In genomic region chr3:105997800-105998526, GRCh38 we compare ENCODE assay signal across 9 cellular contexts.
DNase-seq lines count a peak whose midpoint lies in the region; ATAC-seq and TF ChIP-seq lines count a peak whose summit lies in the region.
"Had no signal": no experiment of that assay in that cellular context is flagged by ENCODE, and none has a peak within 500 bp of the region (broad histone marks: within the 10 kb centered on the region; RNA-seq: fewer than 3 reads in every experiment).

No MANE protein-coding gene starts in this region.

- peaks cover 38% of the 10 kb centered on the region for H3K9me3 Mint-ChIP-seq in T-helper 2 cell treated with Interferon-gamma antibody and Interleukin-4, amounts not matched to agents 5 μg/mL and 100 μg/mL, for 36 hours

- peaks cover 7% of the 10 kb centered on the region for H3K36me3 Mint-ChIP-seq in T-helper 2 cell treated with Interferon-gamma antibody and Interleukin-4, amounts not matched to agents 5 μg/mL and 100 μg/mL, for 36 hours (ENCODE audit: low read depth)

- H3K4me1 Mint-ChIP-seq in T-helper 2 cell treated with Interferon-gamma antibody and Interleukin-4, amounts not matched to agents 5 μg/mL and 100 μg/mL, for 36 hours (ENCODE audit: low read depth), result peaks cover 4% of the 10 kb centered on the region

- H3K4me3 ChIP-seq in AG04449 (ENCODE audit: low read depth, low read length), result peak overlapping the region; percentile 29; the same call in 1 of the 2 replicates
- H3K4me3 ChIP-seq in kidney epithelial cell (ENCODE audit: low read depth, low read length), result no peak overlapping the region

- no peaks in the 10 kb centered on the region for H3K27me3 ChIP-seq in kidney epithelial cell (ENCODE audit: control insufficient read depth, insufficient read depth, low read length)

- H3K4me3 Mint-ChIP-seq in T-helper 2 cell treated with Interferon-gamma antibody and Interleukin-4, amounts not matched to agents 5 μg/mL and 100 μg/mL, for 36 hours, result no peak overlapping the region

- no peak for TF ChIP-seq POLR2A in GM18505 (IDR thresholded peaks at IDR 0.05; ENCODE audit: borderline replicate concordance, extremely low read depth, insufficient read depth, insufficient read length)

- TF ChIP-seq CTCF in AG04449 (IDR thresholded peaks at IDR 0.05; ENCODE audit: insufficient read depth, low read length, missing control alignments) (no peak), kidney epithelial cell (IDR thresholded peaks at IDR 0.05; ENCODE audit: insufficient read depth, low read length, poor library complexity, severe bottlenecking) (no peak)

- DNase-seq in AG04449 (ENCODE audit: low read depth, low spot score), result peak; percentile 89
- peak; percentile 52 for DNase-seq in KBM-7
- DNase-seq in amniotic stem cell (lab: John Stamatoyannopoulos, UW), result peak; percentile 35
- peak; percentile 84 for DNase-seq in kidney epithelial cell (ENCODE audit: low read depth)
- no peak for DNase-seq in T-helper 2 cell treated with Interferon-gamma antibody and Interleukin-4, amounts not matched to agents 5 μg/mL and 100 μg/mL, for 36 hours (ENCODE audit: low spot score)
- DNase-seq: NCI-H187 treated with DMSO at 0.1 percent for 48 hours had no signal

- ATAC-seq in HG03280 (IDR thresholded peaks at IDR 0.05; ENCODE audit: unreplicated experiment), result no peak
- ATAC-seq in GM18505 (IDR thresholded peaks at IDR 0.05; ENCODE audit: unreplicated experiment), result no peak
- ATAC-seq in HG02840 (IDR thresholded peaks at IDR 0.05; ENCODE audit: low FRiP score, unreplicated experiment), result no peak

- in situ Hi-C loops in KBM-7 (cut with MboI; ENCODE audit: low pct_unique_long_range_greater_than_20kb, low sequenced_read_pairs), result no loop called here

- CTCF ChIA-PET in AG04449 (lab: Yijun Ruan, JAX), result interaction anchor here (1.5 kb wide), 1 partner anchor 14 kb away, joined by 4 read pairs; no protein-coding TSS in a partner anchor

- H3K36me3 ChIP-seq in kidney epithelial cell (ENCODE audit: control insufficient read depth, insufficient read depth, low read length), result no peaks in the 10 kb centered on the region

- POLR2A ChIA-PET in AG04449 (lab: Yijun Ruan, JAX), result interaction anchor here (0.8 kb wide), 1 partner anchor 16 kb away, joined by 3 read pairs; no protein-coding TSS in a partner anchor

- no peak overlapping the region for H3K27ac Mint-ChIP-seq in T-helper 2 cell treated with Interferon-gamma antibody and Interleukin-4, amounts not matched to agents 5 μg/mL and 100 μg/mL, for 36 hours

- H3K27me3 Mint-ChIP-seq in T-helper 2 cell treated with Interferon-gamma antibody and Interleukin-4, amounts not matched to agents 5 μg/mL and 100 μg/mL, for 36 hours (ENCODE audit: low read depth), result no peaks in the 10 kb centered on the region
